11 cellular contexts compared by ENCODE assay signal in genomic region chr9:89077519-89077918, GRCh38.
DNase-seq lines count a peak whose midpoint lies in the region; ATAC-seq and TF ChIP-seq lines count a peak whose summit lies in the region.
"Had no signal": no experiment of that assay in that cellular context is flagged by ENCODE, and none has a peak within 500 bp of the region (broad histone marks: within the 10 kb centered on the region; RNA-seq: fewer than 3 reads in every experiment).

No MANE protein-coding gene starts in this region.

- BruUV-seq in PC-3 (replicated peaks; lab: Mats Ljungman, UMichigan): no TSS peak

- H2AFZ ChIP-seq in Loucy (ENCODE audit: low read length): peak overlapping the region; percentile 63; the same call in 1 of the 2 replicates
- H2AFZ ChIP-seq in hepatocyte: no peak overlapping the region
- no peak overlapping the region for H2AFZ ChIP-seq in PC-3 (ENCODE audit: low read length)

- in situ Hi-C loops in GM13977 (cut with MboI; ENCODE audit: low pct_unique_long_range_greater_than_20kb, low sequenced_read_pairs, unreplicated experiment): no loop called here

- H3K4me2 ChIP-seq in Loucy (ENCODE audit: low read depth, low read length, poor library complexity, severe bottlenecking) (peak overlapping the region; percentile 4), hepatocyte (peak overlapping the region; percentile 49), PC-3 (ENCODE audit: low read length) (no peak overlapping the region)
- H3K4me2 ChIP-seq: BLaER1 had no signal

- H3K27ac ChIP-seq in hepatocyte (no peak overlapping the region), PC-3 (ENCODE audit: low read length) (no peak overlapping the region)
- H3K27ac ChIP-seq: BLaER1, suprapubic skin had no signal

- CTCF ChIA-PET in PC-3 (lab: Charles Lee): no interaction called here

- intact Hi-C loops in PC-3 (cut with micrococcal nuclease): no loop called here

- H3K79me2 ChIP-seq in Loucy (ENCODE audit: insufficient read depth, low read length) (no peaks in the 10 kb centered on the region), hepatocyte (no peaks in the 10 kb centered on the region), PC-3 (ENCODE audit: low read length) (no peaks in the 10 kb centered on the region)

- H3K9me2 ChIP-seq in Loucy (replicated peaks; ENCODE audit: low read depth, low read length) (no peaks in the 10 kb centered on the region), hepatocyte (replicated peaks; ENCODE audit: insufficient read depth) (no peaks in the 10 kb centered on the region), PC-3 (replicated peaks; ENCODE audit: low read length) (no peaks in the 10 kb centered on the region)

- H3K36me3 ChIP-seq in Loucy (ENCODE audit: insufficient read depth, low read length) (no peaks in the 10 kb centered on the region), hepatocyte (replicated peaks; ENCODE audit: insufficient read depth, low read depth) (no peaks in the 10 kb centered on the region), PC-3 (ENCODE audit: low read depth, low read length) (no peaks in the 10 kb centered on the region)
- H3K36me3 ChIP-seq: BLaER1, suprapubic skin had no signal

- H3K27me3 ChIP-seq in Loucy (ENCODE audit: insufficient read depth, low read length, poor library complexity, severe bottlenecking) (no peaks in the 10 kb centered on the region), hepatocyte (no peaks in the 10 kb centered on the region), PC-3 (ENCODE audit: low read length) (no peaks in the 10 kb centered on the region)
- H3K27me3 ChIP-seq: BLaER1, suprapubic skin had no signal

- DNase-seq in GM13977 (ENCODE audit: low spot score) (peak; percentile 41), hepatocyte (ENCODE audit: low spot score) (peak; percentile 35), SK-N-DZ (ENCODE audit: low spot score) (no peak), PC-3 (no peak), COLO829 (ENCODE audit: low spot score) (no peak)
- DNase-seq: NCI-H2107 had no signal

- H3K4me1 ChIP-seq in Loucy (ENCODE audit: insufficient read depth, low read length, poor library complexity, severe bottlenecking) (no peaks in the 10 kb centered on the region), hepatocyte (ENCODE audit: insufficient read depth) (peaks cover 19% of the 10 kb centered on the region), PC-3 (ENCODE audit: insufficient read depth, low read length) (no peaks in the 10 kb centered on the region)
- H3K4me1 ChIP-seq: BLaER1 had no signal

- H3F3A ChIP-seq in Loucy (ENCODE audit: low read depth) (no peaks in the 10 kb centered on the region), PC-3 (ENCODE audit: low read length, unreplicated experiment) (no peaks in the 10 kb centered on the region)

- H3K4me3 ChIP-seq in Loucy (ENCODE audit: low read length, poor library complexity, severe bottlenecking) (no peak overlapping the region), hepatocyte (no peak overlapping the region), PC-3 (ENCODE audit: low read length) (no peak overlapping the region)
- H3K4me3 ChIP-seq: BLaER1, suprapubic skin had no signal

- no peak for TF ChIP-seq CTCF in GM13977 (IDR thresholded peaks at IDR 0.05; ENCODE audit: extremely low read depth, insufficient read depth, missing control alignments)
- TF ChIP-seq CTCF in Loucy (conservative IDR thresholded peaks at IDR 0.05; ENCODE audit: low read length): no peak
- no peak for TF ChIP-seq CTCF in hepatocyte (IDR thresholded peaks at IDR 0.05; ENCODE audit: poor library complexity)
- TF ChIP-seq CTCF in PC-3 (conservative IDR thresholded peaks at IDR 0.05; ENCODE audit: low read depth, low read length): no peak

- ATAC-seq in HG02623 (IDR thresholded peaks at IDR 0.05; ENCODE audit: unreplicated experiment): peak; percentile 45
- no peak for ATAC-seq in GM21381 (IDR thresholded peaks at IDR 0.05; ENCODE audit: unreplicated experiment)
- no peak for ATAC-seq in PC-3

- H3K9me3 ChIP-seq in Loucy (ENCODE audit: insufficient read depth, low read depth, low read length) (no peaks in the 10 kb centered on the region), hepatocyte (ENCODE audit: low read depth) (no peaks in the 10 kb centered on the region), PC-3 (ENCODE audit: low read length) (no peaks in the 10 kb centered on the region)
- H3K9me3 ChIP-seq: BLaER1, suprapubic skin had no signal

- POLR2A ChIA-PET in PC-3 (lab: Charles Lee; ENCODE audit: unreplicated experiment): no interaction called here

- H4K20me1 ChIP-seq in Loucy (ENCODE audit: insufficient read depth, low read length, poor library complexity, severe bottlenecking): no peaks in the 10 kb centered on the region
- no peaks in the 10 kb centered on the region for H4K20me1 ChIP-seq in hepatocyte (ENCODE audit: insufficient read depth, poor library complexity, severe bottlenecking)
- H4K20me1 ChIP-seq in PC-3 (ENCODE audit: low read length): no peaks in the 10 kb centered on the region
- H4K20me1 ChIP-seq: BLaER1 had no signal

- H3K9ac ChIP-seq in Loucy (ENCODE audit: low read depth, low read length, poor library complexity, severe bottlenecking) (no peak overlapping the region), PC-3 (ENCODE audit: low read length) (no peak overlapping the region)
- H3K9ac ChIP-seq: BLaER1 had no signal

- WGBS in hepatocyte (ENCODE audit: low lambda C conversion rate, missing lambda C conversion rate): 38% methylated on average over 7 of the region's 7 CpGs

Comparison
In these comparisons a context has a peak if more than half of its experiments do, and no peak if none do; other contexts are left out.
1. DNase-seq: peak in GM13977 (single experiment) and hepatocyte (single experiment); none in SK-N-DZ (single experiment), PC-3 (single experiment) and COLO829 (single experiment).